Comparison of ENCODE assay signal across 15 cellular contexts in genomic region chr1:183238071-183238470, GRCh38. TPM values are rescaled to one million over a fixed set of nuclear protein-coding genes. Genes with fewer than 3 reads are reported as not detected.
DNase-seq lines count a peak whose midpoint lies in the region; ATAC-seq and TF ChIP-seq lines count a peak whose summit lies in the region.
"Had no signal": no experiment of that assay in that cellular context is flagged by ENCODE, and none has a peak within 500 bp of the region (broad histone marks: within the 10 kb centered on the region; RNA-seq: fewer than 3 reads in every experiment).

No MANE protein-coding gene starts in this region.

- H3K9me3 Mint-ChIP-seq in endothelial cell (ENCODE audit: unreplicated experiment) = no peaks in the 10 kb centered on the region
- H3K9me3 Mint-ChIP-seq: activated naive CD8-positive, alpha-beta T cell treated with anti-CD3 and anti-CD28 coated beads for 36 hours had no signal

- 76% methylated on average over 2 of the region's 2 CpGs for WGBS in mammary epithelial cell (ENCODE audit: low coverage, missing lambda C conversion rate)

- TF ChIP-seq CTCF in AG10803 (conservative IDR thresholded peaks at IDR 0.05; ENCODE audit: low read length) (no peak), mammary epithelial cell (conservative IDR thresholded peaks at IDR 0.05 in 1 of 2, IDR thresholded peaks at IDR 0.05 in 1 of 2; ENCODE audit: extremely low read depth in 1 of 2, insufficient read depth in 1 of 2, low read depth in 1 of 2, low read length in 2 of 2) (no peak), endothelial cell (IDR thresholded peaks at IDR 0.05; ENCODE audit: unreplicated experiment) (no peak)

- peaks cover 62% of the 10 kb centered on the region for H3K36me3 ChIP-seq in mammary epithelial cell (ENCODE audit: insufficient read depth, low read length)
- H3K36me3 ChIP-seq: BLaER1, transverse colon had no signal

- H3K4me2 ChIP-seq in mammary epithelial cell (ENCODE audit: insufficient read depth, low read depth, low read length) = no peak overlapping the region
- H3K4me2 ChIP-seq: BLaER1 had no signal

- BruUV-seq in mammary epithelial cell (replicated peaks; lab: Mats Ljungman, UMichigan) = no TSS peak

- no peak overlapping the region for H2AFZ ChIP-seq in mammary epithelial cell (ENCODE audit: low read depth, low read length)

- in situ Hi-C loops in mammary epithelial cell (cut with MboI; ENCODE audit: low sequenced_read_pairs in 2 of 2) = no loop called here

- H3K27me3 Mint-ChIP-seq in endothelial cell (ENCODE audit: unreplicated experiment) = no peaks in the 10 kb centered on the region

- H3K27ac ChIP-seq in mammary epithelial cell (ENCODE audit: insufficient read depth, low read depth, low read length) = peak overlapping the region; percentile 25
- no peak overlapping the region for H3K27ac ChIP-seq in substantia nigra (ENCODE audit: low read depth, low read length, poor library complexity, severe bottlenecking)
- H3K27ac ChIP-seq: BLaER1, psoas muscle had no signal

- peaks cover 14% of the 10 kb centered on the region for H3K79me2 ChIP-seq in mammary epithelial cell (ENCODE audit: insufficient read depth, low read length)

- no peak overlapping the region for H3K27ac Mint-ChIP-seq in endothelial cell (ENCODE audit: unreplicated experiment)
- H3K27ac Mint-ChIP-seq: activated naive CD8-positive, alpha-beta T cell treated with anti-CD3 and anti-CD28 coated beads for 36 hours had no signal

- CTCF ChIA-PET in mammary epithelial cell (lab: Charles Lee; ENCODE audit: low non-redundant PET) = no interaction called here

- no peaks in the 10 kb centered on the region for H3K9me3 ChIP-seq in mammary epithelial cell (replicated peaks; ENCODE audit: insufficient read depth, low read length)
- H3K9me3 ChIP-seq: BLaER1, psoas muscle, transverse colon had no signal

- dilution Hi-C loops in mammary epithelial cell (cut with HindIII; ENCODE audit: low sequenced_read_pairs) = no loop called here

- DNase-seq in AG10803 (ENCODE audit: low read depth) (peak; percentile 58), HS-27A (ENCODE audit: low read depth) (peak; percentile 64), mammary epithelial cell (peak; percentile 56), islet precursor cell (peak; percentile 5), substantia nigra (lab: John Stamatoyannopoulos, UW) (no peak), endothelial cell (ENCODE audit: low spot score) (no peak), putamen (ENCODE audit: low spot score) (no peak)
- DNase-seq: activated CD8-positive, alpha-beta memory T cell treated with anti-CD3 and anti-CD28 coated beads, Interleukin-2, amount 50 U/mL, for 4 hours; activated naive CD8-positive, alpha-beta T cell treated with anti-CD3 and anti-CD28 coated beads for 36 hours; psoas muscle; stimulated activated CD4-positive, alpha-beta T cell treated with anti-CD3 and anti-CD28 coated beads, Interleukin-2, amount 100 ng/mL, for 24 hours; transverse colon had no signal

- H3K27me3 ChIP-seq in mammary epithelial cell (ENCODE audit: insufficient read depth, low read length) = no peaks in the 10 kb centered on the region
- H3K27me3 ChIP-seq: BLaER1, transverse colon had no signal

- H3K9ac ChIP-seq in mammary epithelial cell (ENCODE audit: insufficient read depth, low read length) = no peak overlapping the region
- H3K9ac ChIP-seq: BLaER1 had no signal

- no peaks in the 10 kb centered on the region for H4K20me1 ChIP-seq in mammary epithelial cell (ENCODE audit: insufficient read depth, low read length)
- H4K20me1 ChIP-seq: BLaER1 had no signal

- peaks cover 11% of the 10 kb centered on the region for H3K4me1 Mint-ChIP-seq in endothelial cell (ENCODE audit: unreplicated experiment)
- H3K4me1 Mint-ChIP-seq: activated naive CD8-positive, alpha-beta T cell treated with anti-CD3 and anti-CD28 coated beads for 36 hours had no signal

- intact Hi-C loops in mammary epithelial cell (cut with micrococcal nuclease) = no loop called here

- H3K36me3 Mint-ChIP-seq in endothelial cell (ENCODE audit: low read depth, unreplicated experiment) = no peaks in the 10 kb centered on the region
- H3K36me3 Mint-ChIP-seq: activated naive CD8-positive, alpha-beta T cell treated with anti-CD3 and anti-CD28 coated beads for 36 hours had no signal

- H3K4me3 Mint-ChIP-seq in endothelial cell (ENCODE audit: unreplicated experiment) = no peak overlapping the region
- H3K4me3 Mint-ChIP-seq: activated naive CD8-positive, alpha-beta T cell treated with anti-CD3 and anti-CD28 coated beads for 36 hours had no signal

- H3K4me1 ChIP-seq in mammary epithelial cell (ENCODE audit: insufficient read depth, low read length) = peaks cover 51% of the 10 kb centered on the region
- H3K4me1 ChIP-seq: BLaER1 had no signal

- no peak for ATAC-seq in GM19467 (IDR thresholded peaks at IDR 0.05; ENCODE audit: unreplicated experiment)
- ATAC-seq: psoas muscle had no signal

- H3K4me3 ChIP-seq in AG10803 (ENCODE audit: low read length) (no peak overlapping the region), mammary epithelial cell (replicated peaks in 1 of 3; ENCODE audit: insufficient read depth in 1 of 3, low read depth in 2 of 3, low read length in 3 of 3) (no peak overlapping the region)
- H3K4me3 ChIP-seq: BLaER1, coronary artery, psoas muscle, transverse colon had no signal

RNA-seq across cellular contexts. Expression of gene LAMC2, which starts 52.0 kb away (rescaled TPM):
- 1,000 to 10,000 TPM; 1,201 to 2,277 TPM for total RNA-seq in mammary epithelial cell
- 1,668 TPM for polyA plus RNA-seq in mammary epithelial cell
- polyA minus RNA-seq in mammary epithelial cell = 2,109 TPM
- total RNA-seq in endothelial cell (ENCODE audit: unreplicated experiment) = 2.3 TPM
- total RNA-seq: activated naive CD8-positive, alpha-beta T cell treated with anti-CD3 and anti-CD28 coated beads for 36 hours had no signal

Comparison
In these comparisons a context has a peak if more than half of its experiments do, and no peak if none do; other contexts are left out.
1. DNase-seq: peak in AG10803 (single experiment), HS-27A (single experiment), mammary epithelial cell (single experiment) and islet precursor cell (single experiment); none in substantia nigra (0 of 49), endothelial cell (single experiment) and putamen (single experiment).
2. RNA of gene LAMC2, which starts 52.0 kb away (total RNA-seq): 1,201 to 2,277 TPM in mammary epithelial cell; 2.3 TPM in endothelial cell (single experiment); every median in the first group is over 100 times any median in the second.